In the genomic region with DNA sequence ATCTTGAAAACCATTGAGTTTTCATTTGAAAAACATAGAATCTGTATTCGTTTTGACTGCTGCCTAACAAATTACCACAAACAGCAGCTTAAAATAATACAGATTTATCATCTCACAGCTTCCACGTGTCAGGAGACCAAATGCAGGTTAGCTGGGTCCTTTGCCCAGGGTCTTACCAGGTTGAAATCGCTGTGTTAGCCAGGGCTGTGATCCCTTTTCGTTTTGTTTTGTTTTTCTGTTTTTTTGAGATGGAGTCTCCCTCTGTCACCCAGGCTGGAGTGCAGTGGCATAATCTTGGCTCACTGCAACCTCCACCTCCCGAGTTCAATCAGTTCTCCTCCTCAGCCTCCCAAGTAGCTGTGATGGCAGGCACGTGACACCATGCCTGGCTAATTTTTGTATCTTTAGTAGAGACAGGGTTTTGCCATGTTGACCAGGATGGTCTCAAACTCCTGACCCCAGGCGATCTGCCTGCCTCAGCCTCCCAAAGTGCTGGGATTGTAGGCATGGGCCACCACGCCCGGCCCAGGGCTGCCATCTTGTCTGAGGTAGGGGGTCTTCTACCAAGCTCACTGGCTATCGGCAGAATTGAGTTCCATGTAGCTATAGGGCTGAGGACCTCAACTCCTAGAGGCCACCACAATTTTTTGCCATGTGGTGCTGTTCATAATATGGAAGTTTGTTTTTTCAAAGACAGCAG, we compare ENCODE assay signal across 1 cellular context.
TF ChIP-seq lines count a peak whose summit lies in the region.

No MANE protein-coding gene starts in this region.

TF ChIP-seq in H1, 55 proteins besides CTCF, POLR2A, EP300 and RAD21:
- TF ChIP-seq, protein P1, sequence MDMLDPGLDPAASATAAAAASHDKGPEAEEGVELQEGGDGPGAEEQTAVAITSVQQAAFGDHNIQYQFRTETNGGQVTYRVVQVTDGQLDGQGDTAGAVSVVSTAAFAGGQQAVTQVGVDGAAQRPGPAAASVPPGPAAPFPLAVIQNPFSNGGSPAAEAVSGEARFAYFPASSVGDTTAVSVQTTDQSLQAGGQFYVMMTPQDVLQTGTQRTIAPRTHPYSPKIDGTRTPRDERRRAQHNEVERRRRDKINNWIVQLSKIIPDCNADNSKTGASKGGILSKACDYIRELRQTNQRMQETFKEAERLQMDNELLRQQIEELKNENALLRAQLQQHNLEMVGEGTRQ (IDR thresholded peaks at IDR 0.05; ENCODE audit: low read length) = no peak
- TF ChIP-seq CEBPB (IDR thresholded peaks at IDR 0.05; ENCODE audit: low read depth, low read length) (no peak), GABPA (IDR thresholded peaks at IDR 0.05; ENCODE audit: borderline replicate concordance, insufficient read depth, low read length) (no peak)
